In the genomic region with DNA sequence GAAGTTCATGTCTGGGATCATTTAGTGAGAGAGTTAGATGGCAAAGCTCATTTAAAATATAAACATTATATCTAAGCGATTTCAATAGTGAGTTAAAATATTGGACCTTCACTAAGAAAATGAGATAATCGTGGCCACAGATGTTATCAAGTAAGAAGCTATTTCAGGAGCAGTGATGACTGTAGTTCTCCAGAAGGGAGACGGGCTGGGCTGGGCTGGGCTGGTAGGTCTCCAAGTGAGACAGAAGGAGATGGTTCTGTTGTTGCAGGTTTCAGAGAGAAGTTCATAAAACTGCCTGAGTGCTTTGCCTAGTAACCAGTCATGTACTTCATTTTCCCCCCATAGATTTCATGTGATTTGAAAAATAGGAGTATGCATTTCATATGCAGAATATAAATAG, we compare ENCODE assay signal across 26 cellular contexts.
DNase-seq lines count a peak whose midpoint lies in the region; ATAC-seq and TF ChIP-seq lines count a peak whose summit lies in the region.
"Had no signal": no experiment of that assay in that cellular context is flagged by ENCODE, and none has a peak within 500 bp of the region (broad histone marks: within the 10 kb centered on the region; RNA-seq: fewer than 3 reads in every experiment).

No MANE protein-coding gene starts in this region.

- peaks cover 6% of the 10 kb centered on the region for H3K4me1 Mint-ChIP-seq in nephron progenitor cell
- H3K4me1 Mint-ChIP-seq: GM23338; stimulated activated naive CD8-positive, alpha-beta T cell treated with anti-CD3 and anti-CD28 coated beads, Interleukin-15, amount 100 ng/mL, for 72 hours; T-helper 17 cell had no signal

- no peaks in the 10 kb centered on the region for H3K9me3 ChIP-seq in esophagus muscularis mucosa
- H3K9me3 ChIP-seq: adrenal gland, esophagus squamous epithelium, heart left ventricle, neutrophil, upper lobe of right lung had no signal

- no peaks in the 10 kb centered on the region for H3K27me3 ChIP-seq in esophagus muscularis mucosa
- H3K27me3 ChIP-seq: adrenal gland, esophagus squamous epithelium, heart left ventricle, neutrophil, upper lobe of right lung had no signal

- no peak overlapping the region for H3K4me3 ChIP-seq in esophagus muscularis mucosa
- H3K4me3 ChIP-seq: adrenal gland, esophagus squamous epithelium, GM23338, heart left ventricle, upper lobe of right lung had no signal

- TF ChIP-seq EP300 in esophagus muscularis mucosa (IDR thresholded peaks at IDR 0.05), result no peak

- no peak for TF ChIP-seq POLR2A in esophagus muscularis mucosa (IDR thresholded peaks at IDR 0.05; ENCODE audit: low read depth)

- H3K4me3 Mint-ChIP-seq in nephron progenitor cell, result no peak overlapping the region
- H3K4me3 Mint-ChIP-seq: GM23338; stimulated activated naive CD8-positive, alpha-beta T cell treated with anti-CD3 and anti-CD28 coated beads, Interleukin-15, amount 100 ng/mL, for 72 hours; T-helper 17 cell had no signal

- no peaks in the 10 kb centered on the region for H3K9me3 Mint-ChIP-seq in nephron progenitor cell
- H3K9me3 Mint-ChIP-seq: GM23338; stimulated activated naive CD8-positive, alpha-beta T cell treated with anti-CD3 and anti-CD28 coated beads, Interleukin-15, amount 100 ng/mL, for 72 hours had no signal

- H3K27ac Mint-ChIP-seq in nephron progenitor cell, result peak overlapping the region; percentile 23
- H3K27ac Mint-ChIP-seq: GM23338, T-helper 17 cell had no signal

- peaks cover 17 to 59% (median 45%) of the 10 kb centered on the region in 4 donors for H3K36me3 ChIP-seq in esophagus muscularis mucosa

- TF ChIP-seq CTCF in esophagus muscularis mucosa (IDR thresholded peaks at IDR 0.05) (no peak), nephron progenitor cell (IDR thresholded peaks at IDR 0.05) (no peak)

- H3K27ac ChIP-seq in esophagus muscularis mucosa (replicated peaks in 1 of 4), result no peak overlapping the region
- H3K27ac ChIP-seq: adrenal gland, neutrophil, upper lobe of right lung, WERI-Rb-1 had no signal

- intact Hi-C loops in esophagus muscularis mucosa (cut with DNase I), result loop anchor here (10.0 kb wide), 1 partner anchor 200 kb away; no protein-coding TSS in a partner anchor

- no peaks in the 10 kb centered on the region for H3K27me3 Mint-ChIP-seq in nephron progenitor cell (ENCODE audit: low read depth, poor library complexity)
- H3K27me3 Mint-ChIP-seq: stimulated activated naive CD8-positive, alpha-beta T cell treated with anti-CD3 and anti-CD28 coated beads, Interleukin-15, amount 100 ng/mL, for 72 hours; T-helper 17 cell had no signal

- in situ Hi-C loops in G401 (cut with HindIII; ENCODE audit: low sequenced_read_pairs), result no loop called here

- H3K36me3 Mint-ChIP-seq in nephron progenitor cell (ENCODE audit: low read depth), result peaks cover 49% of the 10 kb centered on the region

- ATAC-seq in SK-N-SH treated with all-trans-retinoic acid at 6 μM for 48 hours (peak; percentile 71), HG03571 (IDR thresholded peaks at IDR 0.05; ENCODE audit: unreplicated experiment) (no peak), HG03139 (IDR thresholded peaks at IDR 0.05; ENCODE audit: unreplicated experiment) (no peak)
- ATAC-seq: GM23338; left lobe of liver; stimulated activated naive CD8-positive, alpha-beta T cell treated with anti-CD3 and anti-CD28 coated beads, Interleukin-15, amount 100 ng/mL, for 72 hours; T-helper 17 cell; upper lobe of right lung had no signal

- peaks cover 34 to 52% (median 44%) of the 10 kb centered on the region in 4 donors for H3K4me1 ChIP-seq in esophagus muscularis mucosa
- H3K4me1 ChIP-seq: adrenal gland had no signal

- DNase-seq in G401 (ENCODE audit: low spot score), result peak; percentile 73
- peak; percentile 66 for DNase-seq in esophagus muscularis mucosa (ENCODE audit: extremely low spot score)
- no peak for DNase-seq in nephron progenitor cell
- DNase-seq in DMS153 treated with DMSO at 0.1 percent for 48 hours (lab: John Stamatoyannopoulos, UW; ENCODE audit: unreplicated experiment), result no peak
- DNase-seq in NCI-H526 treated with DMSO at 0.1 percent for 48 hours (lab: John Stamatoyannopoulos, UW), result no peak
- DNase-seq: activated CD4-positive, alpha-beta T cell treated with anti-CD3 and anti-CD28 coated beads, Interleukin-2, amount 50 U/mL, for 4 hours; activated gamma-delta T cell; adrenal gland; central memory CD4-positive, alpha-beta T cell; effector CD8-positive, alpha-beta T cell; esophagus squamous epithelium; heart left ventricle; NCI-H1694 treated with DMSO at 0.1 percent for 48 hours; NCI-H82; OCI-M1; stimulated activated CD4-positive, alpha-beta T cell treated with anti-CD3 and anti-CD28 coated beads, Interleukin-4, amount 100 ng/mL, for 1 hour; stimulated activated naive CD8-positive, alpha-beta T cell treated with anti-CD3 and anti-CD28 coated beads, Interleukin-15, amount 100 ng/mL, for 72 hours; T-helper 17 cell; upper lobe of right lung; WERI-Rb-1 had no signal

- 29% methylated on average over 3 of the region's 3 CpGs for WGBS in esophagus muscularis mucosa

TF ChIP-seq in SK-N-SH treated with all-trans-retinoic acid at 6 μM for 48 hours, 23 proteins besides CTCF, POLR2A, EP300 and RAD21 (continues in another document):
- TF ChIP-seq ARNTL (CRISPR knock-in tag; IDR thresholded peaks at IDR 0.05; ENCODE audit: borderline replicate concordance, low read depth), result no peak
- TF ChIP-seq ESRRG (CRISPR knock-in tag; IDR thresholded peaks at IDR 0.05), result no peak
- no peak for TF ChIP-seq TCF4 (CRISPR knock-in tag; IDR thresholded peaks at IDR 0.05; ENCODE audit: borderline replicate concordance)
- TF ChIP-seq TSHZ2 (CRISPR knock-in tag; IDR thresholded peaks at IDR 0.05), result no peak
- TF ChIP-seq CSRNP3 (CRISPR knock-in tag; IDR thresholded peaks at IDR 0.05), result no peak
- TF ChIP-seq ZFP3 (CRISPR knock-in tag; IDR thresholded peaks at IDR 0.05), result no peak
- TF ChIP-seq CSDC2 (CRISPR knock-in tag; IDR thresholded peaks at IDR 0.05), result no peak
- TF ChIP-seq GLIS3 (CRISPR knock-in tag; IDR thresholded peaks at IDR 0.05), result no peak
- no peak for TF ChIP-seq ZNF8 (CRISPR knock-in tag; IDR thresholded peaks at IDR 0.05)
- TF ChIP-seq RARB (CRISPR knock-in tag; IDR thresholded peaks at IDR 0.05), result no peak
- TF ChIP-seq ZC3H10 (CRISPR knock-in tag; IDR thresholded peaks at IDR 0.05), result no peak
- TF ChIP-seq ISL1 (CRISPR knock-in tag; IDR thresholded peaks at IDR 0.05), result no peak
- TF ChIP-seq, protein P1, sequence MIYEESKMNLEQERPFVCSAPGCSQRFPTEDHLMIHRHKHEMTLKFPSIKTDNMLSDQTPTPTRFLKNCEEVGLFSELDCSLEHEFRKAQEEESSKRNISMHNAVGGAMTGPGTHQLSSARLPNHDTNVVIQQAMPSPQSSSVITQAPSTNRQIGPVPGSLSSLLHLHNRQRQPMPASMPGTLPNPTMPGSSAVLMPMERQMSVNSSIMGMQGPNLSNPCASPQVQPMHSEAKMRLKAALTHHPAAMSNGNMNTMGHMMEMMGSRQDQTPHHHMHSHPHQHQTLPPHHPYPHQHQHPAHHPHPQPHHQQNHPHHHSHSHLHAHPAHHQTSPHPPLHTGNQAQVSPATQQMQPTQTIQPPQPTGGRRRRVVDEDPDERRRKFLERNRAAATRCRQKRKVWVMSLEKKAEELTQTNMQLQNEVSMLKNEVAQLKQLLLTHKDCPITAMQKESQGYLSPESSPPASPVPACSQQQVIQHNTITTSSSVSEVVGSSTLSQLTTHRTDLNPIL (CRISPR knock-in tag; IDR thresholded peaks at IDR 0.05; ENCODE audit: low read depth), result no peak
- TF ChIP-seq ZFP30 (CRISPR knock-in tag; IDR thresholded peaks at IDR 0.05), result no peak
- TF ChIP-seq ZNF565 (CRISPR knock-in tag; conservative IDR thresholded peaks at IDR 0.05; ENCODE audit: low read depth), result no peak
- TF ChIP-seq SNAI2 (CRISPR knock-in tag; IDR thresholded peaks at IDR 0.05), result no peak
- no peak for TF ChIP-seq ZNF70 (CRISPR knock-in tag; IDR thresholded peaks at IDR 0.05)
- TF ChIP-seq TOX (CRISPR knock-in tag; IDR thresholded peaks at IDR 0.05; ENCODE audit: borderline replicate concordance), result no peak
- TF ChIP-seq PPARA (CRISPR knock-in tag; IDR thresholded peaks at IDR 0.05; ENCODE audit: borderline replicate concordance), result no peak

Comparison
In these comparisons a context has a peak if more than half of its experiments do, and no peak if none do; other contexts are left out.
1. DNase-seq: peak in G401 (single experiment) and esophagus muscularis mucosa (single experiment); none in nephron progenitor cell (single experiment), DMS153 treated with DMSO at 0.1 percent for 48 hours (single experiment) and NCI-H526 treated with DMSO at 0.1 percent for 48 hours (single experiment).